1 cellular context compared by ENCODE assay signal in genomic region chr12:93183940-93184663, GRCh38.
A peak's percentile ranks its signal among the peaks of the same experiment; 100 is the strongest.
TF ChIP-seq lines count a peak whose summit lies in the region.

No MANE protein-coding gene starts in this region.

TF ChIP-seq in K562, 482 proteins besides CTCF, POLR2A, EP300 and RAD21 (continued from another document and continues in another):
- TF ChIP-seq ZBTB40 (IDR thresholded peaks at IDR 0.05) (peak; percentile 65; the same call in 1 of the 2 replicates), ZBTB40 (CRISPR knock-in tag; IDR thresholded peaks at IDR 0.05) (no peak), SMAD3 (CRISPR knock-in tag; conservative IDR thresholded peaks at IDR 0.05) (0 out of 2 replicates have a peak, but pooled peaks have one; percentile 60), CC2D1A (IDR thresholded peaks at IDR 0.05) (peak; percentile 14; the same call in 1 of the 2 replicates), HDAC3 (IDR thresholded peaks at IDR 0.05; ENCODE audit: borderline replicate concordance, partially characterized antibody) (peak; percentile 39), HMBOX1 (IDR thresholded peaks at IDR 0.05) (no peak), ZBTB11 (CRISPR knock-in tag; IDR thresholded peaks at IDR 0.05) (peak in 1 of 3 experiments; percentile 25; a peak in 1 of 6 replicates), SMAD2 (IDR thresholded peaks at IDR 0.05; ENCODE audit: low read depth, low read length) (no peak), ZNF584 (CRISPR knock-in tag; IDR thresholded peaks at IDR 0.05; ENCODE audit: low read depth) (peak; percentile 83), ATF7 (IDR thresholded peaks at IDR 0.05) (0 out of 2 replicates have a peak, but pooled peaks have one; percentile 26), ZNF175 (CRISPR knock-in tag; IDR thresholded peaks at IDR 0.05; ENCODE audit: low read depth) (peak; percentile 74), HLTF (IDR thresholded peaks at IDR 0.05) (peak; percentile 63; the same call in 1 of the 2 replicates), ARID1B (IDR thresholded peaks at IDR 0.05) (0 out of 2 replicates have a peak, but pooled peaks have one; percentile 59), CLOCK (CRISPR knock-in tag; IDR thresholded peaks at IDR 0.05; ENCODE audit: borderline replicate concordance) (no peak), ZFX (CRISPR knock-in tag; IDR thresholded peaks at IDR 0.05) (0 out of 2 replicates have a peak, but pooled peaks have one; percentile 9), ELF2 (CRISPR knock-in tag; IDR thresholded peaks at IDR 0.05) (peak; percentile 62; the same call in 1 of the 2 replicates), ZFP30 (CRISPR knock-in tag; IDR thresholded peaks at IDR 0.05; ENCODE audit: borderline replicate concordance) (no peak), ETS2 (tag; IDR thresholded peaks at IDR 0.05; ENCODE audit: borderline replicate concordance, poor library complexity, severe bottlenecking) (no peak), ZNF589 (CRISPR knock-in tag; IDR thresholded peaks at IDR 0.05; ENCODE audit: low read depth) (peak; percentile 68), COPS2 (conservative IDR thresholded peaks at IDR 0.05) (no peak), TCFL5 (CRISPR knock-in tag; conservative IDR thresholded peaks at IDR 0.05) (no peak), ZSCAN32 (CRISPR knock-in tag; IDR thresholded peaks at IDR 0.05) (no peak), ZNF766 (CRISPR knock-in tag; conservative IDR thresholded peaks at IDR 0.05) (peak; percentile 13; the same call in 1 of the 2 replicates), U2AF1 (optimal IDR thresholded peaks at IDR 0.05; ENCODE audit: low read depth, low read length) (no peak), SPI1 (IDR thresholded peaks at IDR 0.05; ENCODE audit: borderline replicate concordance, low read depth, low read length) (peak; percentile 92), SMARCE1 (IDR thresholded peaks at IDR 0.05) (peak; percentile 63; the same call in 1 of the 2 replicates), AFF1 (IDR thresholded peaks at IDR 0.05; ENCODE audit: low read depth in 1 of 2, partially characterized antibody in 2 of 2) (peak in 1 of 2 experiments; percentile 51), MEF2D (tag; conservative IDR thresholded peaks at IDR 0.05; ENCODE audit: low read depth) (peak; percentile 83), OTX1 (CRISPR knock-in tag; IDR thresholded peaks at IDR 0.05) (peak; percentile 77; the same call in 1 of the 2 replicates), ELF4 (CRISPR knock-in tag; IDR thresholded peaks at IDR 0.05) (peak; percentile 73), THRB (CRISPR knock-in tag; conservative IDR thresholded peaks at IDR 0.05) (peak; percentile 77; the same call in 1 of the 2 replicates), MCM3 (IDR thresholded peaks at IDR 0.05) (peak; percentile 91), DIDO1 (tag; IDR thresholded peaks at IDR 0.05; ENCODE audit: low read depth) (peak; percentile 46; the same call in 1 of the 2 replicates), GABPB1 (CRISPR knock-in tag; IDR thresholded peaks at IDR 0.05) (peak; percentile 50; the same call in 1 of the 2 replicates), SMAD4 (CRISPR knock-in tag; conservative IDR thresholded peaks at IDR 0.05) (peak; percentile 73; the same call in 1 of the 2 replicates), ZNF77 (CRISPR knock-in tag; IDR thresholded peaks at IDR 0.05) (no peak), NFRKB (IDR thresholded peaks at IDR 0.05; ENCODE audit: low read depth) (peak; percentile 45; the same call in 1 of the 2 replicates), EHMT2 (IDR thresholded peaks at IDR 0.05) (peak; percentile 50; the same call in 1 of the 2 replicates), ATF1 (CRISPR knock-in tag; IDR thresholded peaks at IDR 0.05) (no peak), ATF1 (tag; IDR thresholded peaks at IDR 0.05) (0 out of 2 replicates have a peak, but pooled peaks have one; percentile 17), GATA2 (CRISPR knock-in tag; IDR thresholded peaks at IDR 0.05) (peak; percentile 35; the same call in 1 of the 2 replicates)
